ENCODE assay signal across 21 cellular contexts in the genomic region with DNA sequence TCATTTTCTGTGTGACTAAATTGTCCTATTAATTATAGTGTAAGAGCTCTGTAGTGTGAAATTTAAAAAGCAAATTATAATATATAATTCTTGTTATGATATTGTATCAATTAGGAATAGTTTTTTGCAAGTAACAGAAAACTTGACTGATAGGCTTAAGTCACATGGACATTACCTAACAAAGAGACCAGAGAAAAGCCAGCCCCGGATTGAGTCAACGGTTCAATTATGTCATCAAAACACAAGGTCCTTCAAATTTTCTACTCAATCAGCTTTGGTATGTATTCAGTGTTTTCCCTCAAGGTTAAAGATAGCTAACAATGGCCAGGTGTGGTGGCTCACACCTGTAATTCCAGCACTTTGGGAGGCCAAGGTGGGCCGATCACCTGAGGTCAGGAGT.
A peak's percentile ranks its signal among the peaks of the same experiment; 100 is the strongest.
DNase-seq lines count a peak whose midpoint lies in the region; ATAC-seq, FAIRE-seq and TF ChIP-seq lines count a peak whose summit lies in the region.
"Had no signal": no experiment of that assay in that cellular context is flagged by ENCODE, and none has a peak within 500 bp of the region (broad histone marks: within the 10 kb centered on the region; RNA-seq: fewer than 3 reads in every experiment).

No MANE protein-coding gene starts in this region.

- POLR2A ChIA-PET in A549 (lab: Yijun Ruan, JAX) (interaction anchor here (0.6 to 1.7 kb wide), 2 partner anchors 26 to 127 kb away, joined by 7 read pairs; a partner anchor contains a TSS), PC-3 (lab: Charles Lee; ENCODE audit: unreplicated experiment) (no interaction called here)

- no peaks in the 10 kb centered on the region for H3F3A ChIP-seq in PC-3 (ENCODE audit: low read length, unreplicated experiment)

- H3K9ac ChIP-seq in PC-3 (ENCODE audit: low read length): no peak overlapping the region
- H3K9ac ChIP-seq: KMS-11, SK-N-SH had no signal

- H3K79me2 ChIP-seq in PC-3 (ENCODE audit: low read length): no peaks in the 10 kb centered on the region

- no peaks in the 10 kb centered on the region for H4K20me1 ChIP-seq in PC-3 (ENCODE audit: low read length)

- TF ChIP-seq EP300 in A549 (IDR thresholded peaks at IDR 0.05): no peak

- H3K4me3 ChIP-seq in A549 (no peak overlapping the region), PC-3 (ENCODE audit: low read length) (no peak overlapping the region), right atrium auricular region (no peak overlapping the region)

- H3K4me1 ChIP-seq in A549: peaks cover 58% of the 10 kb centered on the region
- H3K4me1 ChIP-seq in PC-3 (ENCODE audit: insufficient read depth, low read length): peaks cover 41% of the 10 kb centered on the region
- peaks cover 0 to 4% of the 10 kb centered on the region in 2 donors for H3K4me1 ChIP-seq in right atrium auricular region

- no peaks in the 10 kb centered on the region for H3K9me2 ChIP-seq in PC-3 (replicated peaks; ENCODE audit: low read length)
- H3K9me2 ChIP-seq: SK-N-SH had no signal

- TF ChIP-seq POLR2A in A549 (IDR thresholded peaks at IDR 0.05; ENCODE audit: low read length): no peak

- peaks cover 2% of the 10 kb centered on the region; the same call in 1 of the 3 replicates for H3K9me3 ChIP-seq in A549
- H3K9me3 ChIP-seq in PC-3 (ENCODE audit: low read length): no peaks in the 10 kb centered on the region
- no peaks in the 10 kb centered on the region for H3K9me3 ChIP-seq in right atrium auricular region
- H3K9me3 ChIP-seq: SK-N-SH had no signal

- H3K36me3 ChIP-seq in PC-3 (ENCODE audit: low read depth, low read length) (no peaks in the 10 kb centered on the region), right atrium auricular region (no peaks in the 10 kb centered on the region)

- FAIRE-seq in A549 (lab: Jason Lieb, UNC): no peak
- FAIRE-seq: D721Med had no signal

- no peak for TF ChIP-seq RAD21 in A549 (conservative IDR thresholded peaks at IDR 0.05 in 1 of 2, IDR thresholded peaks at IDR 0.05 in 1 of 2)

- no peak overlapping the region for H2AFZ ChIP-seq in PC-3 (ENCODE audit: low read length)

- WGBS in A549 (ENCODE audit: missing lambda C conversion rate): 52% methylated on average over 3 of the region's 3 CpGs

- H3K27me3 ChIP-seq in PC-3 (ENCODE audit: low read length) (no peaks in the 10 kb centered on the region), right atrium auricular region (no peaks in the 10 kb centered on the region)

- CTCF ChIA-PET in A549 (lab: Yijun Ruan, JAX) (interaction anchor here (0.6 kb wide), 1 partner anchor 559 kb away, joined by 3 read pairs; no protein-coding TSS in a partner anchor), PC-3 (lab: Charles Lee) (interaction anchor here (0.8 kb wide), 1 partner anchor 35 kb away, joined by 3 read pairs; no protein-coding TSS in a partner anchor)

- no peak for TF ChIP-seq CTCF in A549 (IDR thresholded peaks at IDR 0.05)
- TF ChIP-seq CTCF in PC-3 (conservative IDR thresholded peaks at IDR 0.05; ENCODE audit: low read depth, low read length): no peak
- TF ChIP-seq CTCF in right atrium auricular region (IDR thresholded peaks at IDR 0.05): no peak

- no TSS peak for BruUV-seq in PC-3 (replicated peaks; lab: Mats Ljungman, UMichigan)

- H3K4me2 ChIP-seq in A549 (peak overlapping the region; percentile 72; the same call in 2 of the 3 replicates), PC-3 (ENCODE audit: low read length) (no peak overlapping the region)
- H3K4me2 ChIP-seq: KMS-11 had no signal

- intact Hi-C loops in PC-3 (cut with micrococcal nuclease): loop anchor here (1.0 to 5.0 kb wide), 5 partner anchors 36 to 171 kb away; a partner anchor contains a TSS

- no peak for ATAC-seq in A549
- ATAC-seq in PC-3: no peak

- DNase-seq in A549 (ENCODE audit: low read depth in 1 of 2, low spot score in 1 of 2) (no peak), PC-3 (peak; percentile 15), amniotic epithelial cell (ENCODE audit: low read depth) (peak; percentile 25), iris pigment epithelial cell (ENCODE audit: low read depth) (peak; percentile 62), NCI-H187 treated with DMSO at 0.1 percent for 48 hours (lab: John Stamatoyannopoulos, UW) (no peak), right atrium auricular region (ENCODE audit: low spot score) (no peak), NCI-H446 treated with DMSO at 0.1 percent for 48 hours (lab: John Stamatoyannopoulos, UW) (no peak), HuH-7 (ENCODE audit: low spot score) (no peak)
- DNase-seq: DMS79; HFFc6; NCI-H1092 treated with DMSO at 0.1 percent for 48 hours; NCI-H1436 treated with DMSO at 0.1 percent for 48 hours; NCI-H2029; NCI-H524; NCI-H774; NK-92 treated with Interleukin-12 subunit alpha and Interleukin-12 subunit beta, amount 100 ng/mL, for 24 hours; SHP77 treated with DMSO at 0.1 percent for 48 hours; SK-N-SH had no signal

- H3K27ac ChIP-seq in A549 (peak overlapping the region; percentile 81 to 82), PC-3 (ENCODE audit: low read length) (no peak overlapping the region), right atrium auricular region (no peak overlapping the region)
- H3K27ac ChIP-seq: HL-60, KMS-11 had no signal

TF ChIP-seq in A549, 52 proteins besides CTCF, POLR2A, EP300 and RAD21:
- TF ChIP-seq PHF8 (IDR thresholded peaks at IDR 0.05; ENCODE audit: borderline replicate concordance, low read depth) (no peak), TP53 (CRISPR knock-in tag; IDR thresholded peaks at IDR 0.05) (no peak), ZNF302 (CRISPR knock-in tag; IDR thresholded peaks at IDR 0.05) (no peak), SREBF2 (IDR thresholded peaks at IDR 0.05) (no peak), HOXB5 (CRISPR knock-in tag; IDR thresholded peaks at IDR 0.05) (no peak), MAZ (IDR thresholded peaks at IDR 0.05; ENCODE audit: borderline replicate concordance, low read depth, low read length) (no peak), HDAC2 (IDR thresholded peaks at IDR 0.05) (no peak), ESRRA (IDR thresholded peaks at IDR 0.05; ENCODE audit: borderline replicate concordance, low read length) (no peak), EHF (CRISPR knock-in tag; IDR thresholded peaks at IDR 0.05) (no peak), NR3C1 (IDR thresholded peaks at IDR 0.05) (no peak), GATA3 (IDR thresholded peaks at IDR 0.05; ENCODE audit: borderline replicate concordance) (no peak), RARB (CRISPR knock-in tag; IDR thresholded peaks at IDR 0.05) (no peak), MAFK (IDR thresholded peaks at IDR 0.05; ENCODE audit: partially characterized antibody) (no peak), SMC3 (IDR thresholded peaks at IDR 0.05) (no peak), ZFP36 (IDR thresholded peaks at IDR 0.05; ENCODE audit: borderline replicate concordance, partially characterized antibody) (no peak)
- TF ChIP-seq, protein P1, sequence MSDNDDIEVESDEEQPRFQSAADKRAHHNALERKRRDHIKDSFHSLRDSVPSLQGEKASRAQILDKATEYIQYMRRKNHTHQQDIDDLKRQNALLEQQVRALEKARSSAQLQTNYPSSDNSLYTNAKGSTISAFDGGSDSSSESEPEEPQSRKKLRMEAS (IDR thresholded peaks at IDR 0.05): no peak
- TF ChIP-seq, protein P2, sequence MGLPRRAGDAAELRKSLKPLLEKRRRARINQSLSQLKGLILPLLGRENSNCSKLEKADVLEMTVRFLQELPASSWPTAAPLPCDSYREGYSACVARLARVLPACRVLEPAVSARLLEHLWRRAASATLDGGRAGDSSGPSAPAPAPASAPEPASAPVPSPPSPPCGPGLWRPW (IDR thresholded peaks at IDR 0.05): no peak
- TF ChIP-seq, protein P3, sequence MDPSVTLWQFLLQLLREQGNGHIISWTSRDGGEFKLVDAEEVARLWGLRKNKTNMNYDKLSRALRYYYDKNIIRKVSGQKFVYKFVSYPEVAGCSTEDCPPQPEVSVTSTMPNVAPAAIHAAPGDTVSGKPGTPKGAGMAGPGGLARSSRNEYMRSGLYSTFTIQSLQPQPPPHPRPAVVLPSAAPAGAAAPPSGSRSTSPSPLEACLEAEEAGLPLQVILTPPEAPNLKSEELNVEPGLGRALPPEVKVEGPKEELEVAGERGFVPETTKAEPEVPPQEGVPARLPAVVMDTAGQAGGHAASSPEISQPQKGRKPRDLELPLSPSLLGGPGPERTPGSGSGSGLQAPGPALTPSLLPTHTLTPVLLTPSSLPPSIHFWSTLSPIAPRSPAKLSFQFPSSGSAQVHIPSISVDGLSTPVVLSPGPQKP (IDR thresholded peaks at IDR 0.05; ENCODE audit: low read depth, low read length): no peak
- TF ChIP-seq, protein P4, sequence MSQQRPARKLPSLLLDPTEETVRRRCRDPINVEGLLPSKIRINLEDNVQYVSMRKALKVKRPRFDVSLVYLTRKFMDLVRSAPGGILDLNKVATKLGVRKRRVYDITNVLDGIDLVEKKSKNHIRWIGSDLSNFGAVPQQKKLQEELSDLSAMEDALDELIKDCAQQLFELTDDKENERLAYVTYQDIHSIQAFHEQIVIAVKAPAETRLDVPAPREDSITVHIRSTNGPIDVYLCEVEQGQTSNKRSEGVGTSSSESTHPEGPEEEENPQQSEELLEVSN (IDR thresholded peaks at IDR 0.05; ENCODE audit: borderline replicate concordance, low read depth): no peak
TF ChIP-seq in A549: peak in this region for 0.

Comparison
In these comparisons a context has a peak if more than half of its experiments do, and no peak if none do; other contexts are left out.
1. DNase-seq: peak in PC-3 (single experiment), amniotic epithelial cell (single experiment) and iris pigment epithelial cell (single experiment); none in A549 (0 of 2), NCI-H187 treated with DMSO at 0.1 percent for 48 hours (single experiment), right atrium auricular region (single experiment), NCI-H446 treated with DMSO at 0.1 percent for 48 hours (single experiment) and HuH-7 (single experiment).
2. H3K27ac ChIP-seq: peak in A549 (2 of 2); none in PC-3 (single experiment) and right atrium auricular region (0 of 2).